In genomic region chr12:54385251-54385914, GRCh38 we compare ENCODE assay signal across 8 cellular contexts. TPM values are rescaled to one million over a fixed set of nuclear protein-coding genes. Genes with fewer than 3 reads are reported as not detected.
DNase-seq lines count a peak whose midpoint lies in the region; ATAC-seq and TF ChIP-seq lines count a peak whose summit lies in the region.

No MANE protein-coding gene starts in this region.

- no peak overlapping the region for H3K27ac Mint-ChIP-seq in neural progenitor cell

- H3K36me3 ChIP-seq in neural progenitor cell = no peaks in the 10 kb centered on the region

- peaks cover 29% of the 10 kb centered on the region for H3K79me2 ChIP-seq in neural progenitor cell (ENCODE audit: low read depth)

- H3K4me3 ChIP-seq in neural progenitor cell = peak overlapping the region; percentile 36

- no peak for TF ChIP-seq CTCF in neural progenitor cell (IDR thresholded peaks at IDR 0.05)

- H3K27me3 ChIP-seq in neural progenitor cell = no peaks in the 10 kb centered on the region

- peaks cover 65% of the 10 kb centered on the region for H3K4me1 Mint-ChIP-seq in neural progenitor cell

- ATAC-seq in GM18498 (IDR thresholded peaks at IDR 0.05; ENCODE audit: unreplicated experiment) = peak; percentile 50
- ATAC-seq in HG02981 (IDR thresholded peaks at IDR 0.05; ENCODE audit: unreplicated experiment) = peak; percentile 67
- no peak for ATAC-seq in HG03045 (IDR thresholded peaks at IDR 0.05; ENCODE audit: unreplicated experiment)

- H3K27ac ChIP-seq in caudate nucleus (ENCODE audit: low read depth, low read length) (peak overlapping the region; percentile 92), neural progenitor cell (no peak overlapping the region)

- H3K27me3 Mint-ChIP-seq in neural progenitor cell (ENCODE audit: insufficient read depth, low read depth) = no peaks in the 10 kb centered on the region

- H2AFZ ChIP-seq in neural progenitor cell (replicated peaks) = no peak overlapping the region

- peaks cover 3% of the 10 kb centered on the region for H3K36me3 Mint-ChIP-seq in neural progenitor cell

- no peaks in the 10 kb centered on the region for H3K9me3 ChIP-seq in neural progenitor cell (ENCODE audit: low read depth)

- H3K9me3 Mint-ChIP-seq in neural progenitor cell = no peaks in the 10 kb centered on the region

- peak overlapping the region; percentile 85 for H3K4me2 ChIP-seq in neural progenitor cell

- H4K20me1 ChIP-seq in neural progenitor cell (ENCODE audit: low read depth) = peaks cover 52% of the 10 kb centered on the region

- H3K4me1 ChIP-seq in neural progenitor cell = peaks cover 65% of the 10 kb centered on the region

- peak overlapping the region; percentile 22 for H3K4me3 Mint-ChIP-seq in neural progenitor cell

- DNase-seq in caudate nucleus (lab: John Stamatoyannopoulos, UW) (peak in 14 of 61 donors; percentile 10 to 63 (median 26)), neural progenitor cell (ENCODE audit: low spot score) (peak; percentile 68), HK-2 (ENCODE audit: unreplicated experiment) (no peak), A172 (ENCODE audit: low spot score) (no peak)
- no peak for DNase-seq in activated CD4-positive, alpha-beta T cell treated with anti-CD3 and anti-CD28 coated beads for 48 hours

- H3F3A ChIP-seq in neural progenitor cell (ENCODE audit: low read depth) = peaks cover 60% of the 10 kb centered on the region

- no peak overlapping the region for H3K9ac ChIP-seq in neural progenitor cell

RNA-seq across cellular contexts. Expression of gene ZNF385A, which starts 0.8 kb away (rescaled TPM):
- 6.2 and 7.2 TPM in 2 replicates for total RNA-seq in neural progenitor cell (ENCODE audit: low replicate concordance)
- total RNA-seq in A172 (2014; rRNA removed; shearing (Covaris generic)) = 1.3 and 5.3 TPM in 2 replicates

RNA-seq across cellular contexts. Expression of gene GPR84, which starts 21.1 kb away (rescaled TPM):
- total RNA-seq in neural progenitor cell (ENCODE audit: low replicate concordance) = not detected in 2 replicates
- not detected in 2 replicates for total RNA-seq in A172 (2014; rRNA removed; shearing (Covaris generic))

RNA-seq across cellular contexts. Expression of gene ITGA5, which starts 33.7 kb away (rescaled TPM):
- 37.7 and 70.8 TPM in 2 replicates for total RNA-seq in neural progenitor cell (ENCODE audit: low replicate concordance)
- 215 and 219 TPM in 2 replicates for total RNA-seq in A172 (2014; rRNA removed; shearing (Covaris generic))
